In the genomic region with DNA sequence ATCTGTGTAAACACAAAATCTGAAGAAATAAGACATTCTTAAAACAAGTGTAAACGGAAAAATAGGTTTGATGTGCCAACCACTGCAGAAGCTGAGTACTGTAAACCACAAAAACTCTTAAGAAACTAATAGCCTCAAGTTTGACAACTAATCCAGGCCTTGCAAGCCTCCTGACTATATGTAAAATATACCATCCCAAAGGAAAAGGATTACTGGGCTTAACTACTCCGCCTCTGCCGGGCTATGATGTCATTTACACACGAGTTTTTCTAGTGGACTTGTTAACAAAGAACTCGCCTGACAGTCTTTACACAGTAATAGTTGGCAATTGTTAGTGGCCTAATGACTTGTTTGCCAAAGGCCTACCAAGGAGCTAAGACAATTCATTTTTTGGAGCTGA, we compare ENCODE assay signal across 8 cellular contexts. TPM values are rescaled to one million over a fixed set of nuclear protein-coding genes. Genes with fewer than 3 reads are reported as not detected.
DNase-seq lines count a peak whose midpoint lies in the region; ATAC-seq, FAIRE-seq and TF ChIP-seq lines count a peak whose summit lies in the region.

No MANE protein-coding gene starts in this region.

- no peak for TF ChIP-seq EP300 in K562 (IDR thresholded peaks at IDR 0.05; ENCODE audit: low read length)

- peak overlapping the region; percentile 95 for H3K4me3 ChIP-seq in K562
- peak overlapping the region; percentile 83 to 98 (median 91) for H3K4me3 ChIP-seq in right lobe of liver
- peak overlapping the region; percentile 81 to 99 for H3K4me3 ChIP-seq in tibial artery

- no peak for ATAC-seq in K562
- peak in 1 of 4 donors; percentile 7 for ATAC-seq in right lobe of liver

- H2AFZ ChIP-seq in K562 (ENCODE audit: low read depth, low read length): no peak overlapping the region

- no peak for TF ChIP-seq POLR2A in K562 (conservative IDR thresholded peaks at IDR 0.05)
- no peak for TF ChIP-seq POLR2A in right lobe of liver (IDR thresholded peaks at IDR 0.05)

- peak overlapping the region; percentile 37 for H3K27ac ChIP-seq in K562 (ENCODE audit: extremely low read depth, low read depth, low read length)
- H3K27ac ChIP-seq in right lobe of liver: peak overlapping the region in 1 of 3 donors; percentile 97
- H3K27ac ChIP-seq in tibial artery: peak overlapping the region; percentile 97 to 99

- H3K9me3 ChIP-seq in K562 (replicated peaks; ENCODE audit: control insufficient read depth, insufficient read depth, low read depth, low read length) (no peaks in the 10 kb centered on the region), right lobe of liver (no peaks in the 10 kb centered on the region), tibial artery (no peaks in the 10 kb centered on the region)

- no peak for TF ChIP-seq RAD21 in K562 (CRISPR knock-in tag; conservative IDR thresholded peaks at IDR 0.05 in 1 of 2, IDR thresholded peaks at IDR 0.05 in 1 of 2)

- H3K4me1 ChIP-seq in K562 (replicated peaks in 1 of 2; ENCODE audit: control insufficient read depth in 2 of 2, insufficient read depth in 2 of 2, low read length in 2 of 2): peaks cover 7 to 31% of the 10 kb centered on the region in 2 experiments
- peaks cover 0 to 45% (median 5%) of the 10 kb centered on the region in 4 donors for H3K4me1 ChIP-seq in right lobe of liver
- peaks cover 0 to 49% (median 21%) of the 10 kb centered on the region in 4 donors for H3K4me1 ChIP-seq in tibial artery

- TF ChIP-seq CTCF in K562 (IDR thresholded peaks at IDR 0.05 in 2 of 3, conservative IDR thresholded peaks at IDR 0.05 in 1 of 3; ENCODE audit: insufficient read depth in 2 of 3, low read depth in 1 of 3, low read length in 3 of 3) (no peak), right lobe of liver (IDR thresholded peaks at IDR 0.05) (no peak), tibial artery (IDR thresholded peaks at IDR 0.05) (no peak), D721Med (IDR thresholded peaks at IDR 0.05; ENCODE audit: insufficient read depth, missing control alignments) (no peak)

- 1% methylated on average over 5 of the region's 5 CpGs for WGBS in K562 (ENCODE audit: insufficient coverage, low coverage, missing lambda C conversion rate)
- WGBS in right lobe of liver (ENCODE audit: insufficient coverage, low coverage, low lambda C conversion rate, missing lambda C conversion rate): 5% methylated on average over 5 of the region's 5 CpGs

- peak; percentile 6 for FAIRE-seq in K562 (lab: Jason Lieb, UNC)
- no peak for FAIRE-seq in D721Med (lab: Jason Lieb, UNC)

- H4K20me1 ChIP-seq in K562 (replicated peaks; ENCODE audit: control insufficient read depth, insufficient read depth, low read length): peaks cover 42% of the 10 kb centered on the region

- intact Hi-C loops in K562 (cut with micrococcal nuclease): loop anchor here (10.0 kb wide), 1 partner anchor 91 kb away; no protein-coding TSS in a partner anchor
- intact Hi-C loops in right lobe of liver (cut with DNase I): no loop called here
- intact Hi-C loops in tibial artery (cut with DNase I; ENCODE audit: low total_unique reads): loop anchor here (10.0 kb wide), 1 partner anchor 291 kb away; a partner anchor contains a TSS

- peaks cover 79% of the 10 kb centered on the region for H3K79me2 ChIP-seq in K562 (ENCODE audit: control insufficient read depth, insufficient read depth, low read length)

- DNase-seq in Daoy (ENCODE audit: low read depth) (peak; percentile 6), M059J (ENCODE audit: low read depth) (peak; percentile 14), K562 (ENCODE audit: extremely low read depth in 1 of 4, low spot score in 3 of 4) (peak in 1 of 4 experiments; percentile 31), right lobe of liver (no peak), tibial artery (no peak), UCSD-AML1 (lab: John Stamatoyannopoulos, UW; ENCODE audit: unreplicated experiment) (no peak), NCI-H524 treated with DMSO at 0.1 percent for 48 hours (lab: John Stamatoyannopoulos, UW) (no peak), D721Med (ENCODE audit: insufficient read length, low spot score) (no peak)

- peaks cover 3% of the 10 kb centered on the region for H3K9me1 ChIP-seq in K562 (ENCODE audit: control insufficient read depth, insufficient read depth, low read length)

- peak overlapping the region; percentile 93 for H3K4me2 ChIP-seq in K562 (ENCODE audit: insufficient read depth, low read length)

- H3K36me3 ChIP-seq in K562 (ENCODE audit: control insufficient read depth, insufficient read depth, low read length) (peaks cover 33% of the 10 kb centered on the region; the same call in 2 of the 3 replicates), right lobe of liver (no peaks in the 10 kb centered on the region), tibial artery (no peaks in the 10 kb centered on the region)

- in situ Hi-C loops in K562 (cut with MboI): loop anchor here (10.0 kb wide), 1 partner anchor 291 kb away; a partner anchor contains a TSS

- BruUV-seq in K562 (replicated peaks; lab: Mats Ljungman, UMichigan): no TSS peak

- CTCF ChIA-PET in K562 (lab: Yijun Ruan, JAX; ENCODE audit: low intra/inter-chr PET ratio): no interaction called here

- H3K9ac ChIP-seq in K562 (ENCODE audit: insufficient read depth in 1 of 2, low read depth in 2 of 2, low read length in 2 of 2): peak overlapping the region; percentile 38 to 87; a peak in 3 of 4 replicates

- H3K27me3 ChIP-seq in K562 (ENCODE audit: control insufficient read depth in 2 of 2, insufficient read depth in 2 of 2, low read length in 2 of 2) (no peaks in the 10 kb centered on the region), right lobe of liver (no peaks in the 10 kb centered on the region), tibial artery (no peaks in the 10 kb centered on the region)

- POLR2A ChIA-PET in K562 (lab: Yijun Ruan, JAX): interaction anchor here (0.6 to 2.4 kb wide), 4 partner anchors 9 to 1597 kb away, joined by 3 to 12 read pairs (median 4); no protein-coding TSS in a partner anchor

TF ChIP-seq in K562, 482 proteins besides CTCF, POLR2A, EP300 and RAD21 (continues in another document):
- TF ChIP-seq, protein P1, sequence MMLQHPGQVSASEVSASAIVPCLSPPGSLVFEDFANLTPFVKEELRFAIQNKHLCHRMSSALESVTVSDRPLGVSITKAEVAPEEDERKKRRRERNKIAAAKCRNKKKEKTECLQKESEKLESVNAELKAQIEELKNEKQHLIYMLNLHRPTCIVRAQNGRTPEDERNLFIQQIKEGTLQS (IDR thresholded peaks at IDR 0.05): peak; percentile 62
- TF ChIP-seq, protein P1 (CRISPR knock-in tag; conservative IDR thresholded peaks at IDR 0.05): no peak
- no peak for TF ChIP-seq ATF1 (CRISPR knock-in tag; IDR thresholded peaks at IDR 0.05)
- no peak for TF ChIP-seq ATF1 (tag; IDR thresholded peaks at IDR 0.05)
- TF ChIP-seq, protein P2, sequence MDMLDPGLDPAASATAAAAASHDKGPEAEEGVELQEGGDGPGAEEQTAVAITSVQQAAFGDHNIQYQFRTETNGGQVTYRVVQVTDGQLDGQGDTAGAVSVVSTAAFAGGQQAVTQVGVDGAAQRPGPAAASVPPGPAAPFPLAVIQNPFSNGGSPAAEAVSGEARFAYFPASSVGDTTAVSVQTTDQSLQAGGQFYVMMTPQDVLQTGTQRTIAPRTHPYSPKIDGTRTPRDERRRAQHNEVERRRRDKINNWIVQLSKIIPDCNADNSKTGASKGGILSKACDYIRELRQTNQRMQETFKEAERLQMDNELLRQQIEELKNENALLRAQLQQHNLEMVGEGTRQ (CRISPR knock-in tag; IDR thresholded peaks at IDR 0.05): no peak
- no peak for TF ChIP-seq MTA3 (IDR thresholded peaks at IDR 0.05; ENCODE audit: borderline replicate concordance)
- no peak for TF ChIP-seq SMARCB1 (IDR thresholded peaks at IDR 0.05; ENCODE audit: insufficient read length, low read depth)
- no peak for TF ChIP-seq KLF13 (tag; IDR thresholded peaks at IDR 0.05; ENCODE audit: borderline replicate concordance, low read depth)
- TF ChIP-seq TAF15 (IDR thresholded peaks at IDR 0.05; ENCODE audit: low read depth, low read length): no peak
- TF ChIP-seq ZNF121 (CRISPR knock-in tag; conservative IDR thresholded peaks at IDR 0.05): no peak
- no peak for TF ChIP-seq MAFF (IDR thresholded peaks at IDR 0.05; ENCODE audit: low read length)
- TF ChIP-seq, protein P3, sequence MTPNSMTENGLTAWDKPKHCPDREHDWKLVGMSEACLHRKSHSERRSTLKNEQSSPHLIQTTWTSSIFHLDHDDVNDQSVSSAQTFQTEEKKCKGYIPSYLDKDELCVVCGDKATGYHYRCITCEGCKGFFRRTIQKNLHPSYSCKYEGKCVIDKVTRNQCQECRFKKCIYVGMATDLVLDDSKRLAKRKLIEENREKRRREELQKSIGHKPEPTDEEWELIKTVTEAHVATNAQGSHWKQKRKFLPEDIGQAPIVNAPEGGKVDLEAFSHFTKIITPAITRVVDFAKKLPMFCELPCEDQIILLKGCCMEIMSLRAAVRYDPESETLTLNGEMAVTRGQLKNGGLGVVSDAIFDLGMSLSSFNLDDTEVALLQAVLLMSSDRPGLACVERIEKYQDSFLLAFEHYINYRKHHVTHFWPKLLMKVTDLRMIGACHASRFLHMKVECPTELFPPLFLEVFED (CRISPR knock-in tag; conservative IDR thresholded peaks at IDR 0.05): no peak

RNA-seq across cellular contexts. Expression of a gene that starts 2.1 kb away (rescaled TPM):
- 122 TPM in 2 replicates for total RNA-seq in Daoy (2014; rRNA removed; shearing (Covaris generic))
- total RNA-seq in M059J (2014; rRNA removed; shearing (Covaris generic)): 42.4 and 52.4 TPM in 2 replicates
- 12.1 and 40.7 TPM in 2 replicates for total RNA-seq in K562 (2011; cell fraction: chromatin; rRNA removed; ENCODE audit: low replicate concordance)
- 9.5 and 10.9 TPM in 2 replicates for total RNA-seq in K562 (2011; cell fraction: nucleolus; rRNA removed)
- total RNA-seq in K562 (2011; cell fraction: nucleoplasm; rRNA removed): 17.3 and 22.1 TPM in 2 replicates
- 61.5 and 68.9 TPM in 2 replicates for total RNA-seq in K562 (2014; rRNA removed)
- 94.4 and 107 TPM in 2 replicates for total RNA-seq in K562 (2014; rRNA removed; fragmentation: Illumina TruSeq; extraction: Trizol)
- total RNA-seq in K562 (2015; rRNA removed; fragmentation: Illumina TruSeq; extraction: Trizol): 87.2 and 93.1 TPM in 2 replicates
- total RNA-seq in K562 (2021): 70.2 and 77.9 TPM in 2 replicates
- polyA plus RNA-seq in K562 (2011; rRNA removed): 39.2 and 49.4 TPM in 2 replicates
- 8.2 and 15.4 TPM in 2 replicates for polyA plus RNA-seq in K562 (2011; cell fraction: cytosol; rRNA removed)
- 10.7 and 15.8 TPM in 2 replicates for polyA plus RNA-seq in K562 (2011; cell fraction: nucleus; rRNA removed)
- polyA plus RNA-seq in K562 (2012): 50.4 and 51.7 TPM in 2 replicates
- 70.3 and 78.1 TPM in 2 replicates for polyA plus RNA-seq in K562 (2014; fragmentation: Illumina TruSeq; extraction: Trizol)
- 10 to 100 TPM; 24.4 to 29.8 TPM for polyA plus RNA-seq in K562 (2014; fragmentation: Nextera tagmentation; extraction: Ambion mirVana)
- 40.3 and 46.2 TPM in 2 replicates for polyA plus RNA-seq in K562 (2014; rRNA removed)
- 116 and 143 TPM in 2 replicates for polyA minus RNA-seq in K562 (2011; rRNA and poly(A)+ RNA removed)
- polyA minus RNA-seq in K562 (2011; cell fraction: cytosol; rRNA and poly(A)+ RNA removed): 47.3 and 50.2 TPM in 2 replicates
- polyA minus RNA-seq in K562 (2011; cell fraction: nucleus; rRNA and poly(A)+ RNA removed): 17.5 and 33.8 TPM in 2 replicates
- total RNA-seq in right lobe of liver: 10 to 100 TPM; 12.8 to 44.4 (median 23.3) TPM

Comparison
In these comparisons a context has a peak if more than half of its experiments do, and no peak if none do; other contexts are left out.
1. DNase-seq: peak in Daoy (single experiment) and M059J (single experiment); none in right lobe of liver (0 of 3), tibial artery (0 of 2), UCSD-AML1 (single experiment), NCI-H524 treated with DMSO at 0.1 percent for 48 hours (single experiment) and D721Med (single experiment).
2. intact Hi-C loops: an anchor here in K562 (10.0 kb wide) and tibial artery (10.0 kb wide); none called in right lobe of liver.
3. Peak in every context shown above with its lines, with median percentiles within 50 percentile points of each other: H3K4me3 ChIP-seq.